14 cellular contexts compared by ENCODE assay signal in genomic region chr2:172550419-172550818, GRCh38.
"Had no signal": no experiment of that assay in that cellular context is flagged by ENCODE, and none has a peak within 500 bp of the region (broad histone marks: within the 10 kb centered on the region; RNA-seq: fewer than 3 reads in every experiment).

No MANE protein-coding gene starts in this region.

- H3K9me3 ChIP-seq: adrenal gland, body of pancreas, gastroesophageal sphincter, right atrium auricular region, tibial nerve had no signal

- H3K4me3 Mint-ChIP-seq: central memory CD8-positive, alpha-beta T cell; stimulated activated memory B cell treated with anti-CD40 and anti-IgM and Interleukin-4, amounts not matched to agents 10 μg/mL and 1 μg/mL and 100 μg/mL, for 72 hours had no signal

- H3K27ac Mint-ChIP-seq: activated CD4-positive, alpha-beta T cell treated with anti-CD3 and anti-CD28 coated beads, Interleukin-2, amount 10 ng/mL, durations not matched to agents 24 days and 14 days; stimulated activated memory B cell treated with anti-CD40 and anti-IgM and Interleukin-4, amounts not matched to agents 10 μg/mL and 1 μg/mL and 100 μg/mL, for 72 hours; T-cell had no signal

- DNase-seq: adrenal gland; body of pancreas; cortex of kidney; effector memory CD4-positive, alpha-beta T cell; left ventricle myocardium superior; small intestine; T-cell had no signal

- H3K27me3 Mint-ChIP-seq: activated CD4-positive, alpha-beta T cell treated with anti-CD3 and anti-CD28 coated beads, Interleukin-2, amount 10 ng/mL, durations not matched to agents 24 days and 14 days; central memory CD8-positive, alpha-beta T cell; stimulated activated memory B cell treated with anti-CD40 and anti-IgM and Interleukin-4, amounts not matched to agents 10 μg/mL and 1 μg/mL and 100 μg/mL, for 72 hours; T-cell had no signal

- ATAC-seq: body of pancreas; gastroesophageal sphincter; left ventricle myocardium superior; stimulated activated memory B cell treated with anti-CD40 and anti-IgM and Interleukin-4, amounts not matched to agents 10 μg/mL and 1 μg/mL and 100 μg/mL, for 72 hours had no signal

- H3K27me3 ChIP-seq: adrenal gland, body of pancreas, gastroesophageal sphincter, right atrium auricular region, tibial nerve had no signal

- H3K27ac ChIP-seq: adrenal gland, body of pancreas, epithelial cell of prostate, gastroesophageal sphincter, right atrium auricular region, tibial nerve had no signal

- H3K36me3 ChIP-seq: adrenal gland, gastroesophageal sphincter, right atrium auricular region, tibial nerve had no signal

- H3K4me3 ChIP-seq: adrenal gland, body of pancreas, gastroesophageal sphincter, right atrium auricular region, tibial nerve had no signal

- H3K9me3 Mint-ChIP-seq: central memory CD8-positive, alpha-beta T cell; T-cell had no signal

- H3K4me1 ChIP-seq: body of pancreas had no signal
